Comparison of ENCODE assay signal across 6 cellular contexts in the genomic region with DNA sequence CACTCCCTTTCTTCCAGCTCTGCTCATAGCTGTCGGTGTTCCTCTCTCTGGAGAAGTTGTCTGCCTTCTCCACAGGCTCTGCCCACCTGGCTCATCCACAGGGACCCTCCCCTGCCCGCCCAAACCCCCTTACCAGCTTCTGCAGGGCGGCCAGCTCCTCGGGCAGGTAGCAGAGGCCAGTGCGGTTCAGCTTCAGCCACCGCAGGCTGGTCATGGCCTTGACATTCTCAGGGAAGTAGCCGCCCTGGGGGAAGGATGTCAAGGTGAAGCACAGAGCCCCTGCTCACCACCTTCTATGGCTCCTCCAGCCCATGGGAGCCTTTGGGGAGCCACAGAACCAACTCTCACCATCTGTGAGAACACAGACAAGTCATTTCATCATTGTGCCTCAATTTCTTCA. TPM values are rescaled to one million over a fixed set of nuclear protein-coding genes. Genes with fewer than 3 reads are reported as not detected.
DNase-seq lines count a peak whose midpoint lies in the region; ATAC-seq and TF ChIP-seq lines count a peak whose summit lies in the region.

No MANE protein-coding gene starts in this region.

- in situ Hi-C loops in GM13976 (cut with MboI; ENCODE audit: low sequenced_read_pairs, unreplicated experiment), result no loop called here

- peak overlapping the region in 1 of 2 experiments; percentile 74; a peak in 2 of 4 replicates for H3K4me3 ChIP-seq in DND-41 (ENCODE audit: low read depth in 1 of 2, low read length in 2 of 2)

- peaks cover 52% of the 10 kb centered on the region for H3K36me3 ChIP-seq in DND-41 (ENCODE audit: insufficient read depth, low read length)

- H2AFZ ChIP-seq in DND-41 (ENCODE audit: low read depth, low read length), result no peak overlapping the region

- H3K27me3 ChIP-seq in DND-41 (ENCODE audit: insufficient read depth, low read length, poor library complexity), result no peaks in the 10 kb centered on the region

- H3K27me3 Mint-ChIP-seq in activated T-helper 17 cell treated with anti-CD3 and anti-CD28 coated beads, Interleukin-2, amount 50 U/mL, for 72 hours, result no peaks in the 10 kb centered on the region
- no peaks in the 10 kb centered on the region for H3K27me3 Mint-ChIP-seq in naive B cell

- H3K27ac ChIP-seq in DND-41 (ENCODE audit: low read length), result no peak overlapping the region

- ATAC-seq in DND-41 (ENCODE audit: insufficient read depth, low read depth) (no peak), naive B cell (ENCODE audit: low read depth in 2 of 2) (no peak), HG02840 (IDR thresholded peaks at IDR 0.05; ENCODE audit: low FRiP score, unreplicated experiment) (no peak)
- ATAC-seq in activated T-helper 17 cell treated with anti-CD3 and anti-CD28 coated beads, Interleukin-2, amount 50 U/mL, for 72 hours (replicated peaks), result no peak

- no peak for TF ChIP-seq CTCF in DND-41 (IDR thresholded peaks at IDR 0.05; ENCODE audit: borderline replicate concordance, extremely low read depth, low read length, poor library complexity, severe bottlenecking)
- TF ChIP-seq CTCF in GM13976 (IDR thresholded peaks at IDR 0.05; ENCODE audit: borderline replicate concordance, control extremely low read depth, extremely low read depth, insufficient read depth, missing control alignments), result no peak

- H3K36me3 Mint-ChIP-seq in activated T-helper 17 cell treated with anti-CD3 and anti-CD28 coated beads, Interleukin-2, amount 50 U/mL, for 72 hours (ENCODE audit: low read depth), result peaks cover 59% of the 10 kb centered on the region
- no peaks in the 10 kb centered on the region for H3K36me3 Mint-ChIP-seq in naive B cell

- H3K9me3 Mint-ChIP-seq in activated T-helper 17 cell treated with anti-CD3 and anti-CD28 coated beads, Interleukin-2, amount 50 U/mL, for 72 hours, result no peaks in the 10 kb centered on the region
- no peaks in the 10 kb centered on the region for H3K9me3 Mint-ChIP-seq in naive B cell

- H3K4me1 ChIP-seq in DND-41 (ENCODE audit: insufficient read depth, low read length), result peaks cover 47% of the 10 kb centered on the region

- peaks cover 39% of the 10 kb centered on the region for H3K79me2 ChIP-seq in DND-41 (ENCODE audit: insufficient read depth, low read length)

- peaks cover 8% of the 10 kb centered on the region for H3K4me1 Mint-ChIP-seq in activated T-helper 17 cell treated with anti-CD3 and anti-CD28 coated beads, Interleukin-2, amount 50 U/mL, for 72 hours
- peaks cover 20 to 41% (median 38%) of the 10 kb centered on the region in 3 donors for H3K4me1 Mint-ChIP-seq in naive B cell

- H3K9me3 ChIP-seq in DND-41 (ENCODE audit: insufficient read depth, low read length, severe bottlenecking), result no peaks in the 10 kb centered on the region

- DNase-seq in DND-41, result no peak
- DNase-seq in naive B cell, result no peak
- no peak for DNase-seq in GM13976 (ENCODE audit: low spot score)
- no peak for DNase-seq in OCI-M1 (lab: John Stamatoyannopoulos, UW)

- peak overlapping the region; percentile 91 for H3K4me2 ChIP-seq in DND-41 (ENCODE audit: insufficient read depth, low read length)

- H3K27ac Mint-ChIP-seq in activated T-helper 17 cell treated with anti-CD3 and anti-CD28 coated beads, Interleukin-2, amount 50 U/mL, for 72 hours, result peak overlapping the region; percentile 90
- H3K27ac Mint-ChIP-seq in naive B cell, result peak overlapping the region in 1 of 6 donors; percentile 92

- peaks cover 42% of the 10 kb centered on the region for H4K20me1 ChIP-seq in DND-41 (ENCODE audit: insufficient read depth, low read length)

- peak overlapping the region; percentile 92; the same call in 1 of the 2 replicates for H3K9ac ChIP-seq in DND-41 (ENCODE audit: low read depth, low read length)

- peak overlapping the region; percentile 96 for H3K4me3 Mint-ChIP-seq in activated T-helper 17 cell treated with anti-CD3 and anti-CD28 coated beads, Interleukin-2, amount 50 U/mL, for 72 hours
- peak overlapping the region in 6 of 8 donors; percentile 88 to 99 (median 98) for H3K4me3 Mint-ChIP-seq in naive B cell

RNA-seq across cellular contexts. Expression of a gene that starts 1.8 kb away (rescaled TPM):
- total RNA-seq in activated T-helper 17 cell treated with anti-CD3 and anti-CD28 coated beads, Interleukin-2, amount 50 U/mL, for 72 hours, result 100 to 1,000 TPM; 247 to 307 TPM
- 100 to 1,000 TPM in 3 of 6 donors, 10 to 100 TPM in 3; 80.0 to 169 (median 98.4) TPM for polyA plus RNA-seq in naive B cell (ENCODE audit: low read depth in 6 of 6)

RNA-seq across cellular contexts. Expression of a gene that starts 3.7 kb away (rescaled TPM):
- total RNA-seq in activated T-helper 17 cell treated with anti-CD3 and anti-CD28 coated beads, Interleukin-2, amount 50 U/mL, for 72 hours, result 10 to 100 TPM in 1 of 2 donors, 1 to 10 TPM in 1; 5.0 to 15.2 TPM
- polyA plus RNA-seq in naive B cell (ENCODE audit: low read depth in 6 of 6), result 10 to 100 TPM in 3 of 6 donors, 1 to 10 TPM in 3; 3.2 to 13.8 (median 9.9) TPM

RNA-seq across cellular contexts. Expression of a gene that starts 31.3 kb away (rescaled TPM):
- total RNA-seq in activated T-helper 17 cell treated with anti-CD3 and anti-CD28 coated beads, Interleukin-2, amount 50 U/mL, for 72 hours, result 10 to 100 TPM; 19.5 to 22.3 TPM
- polyA plus RNA-seq in naive B cell (ENCODE audit: low read depth in 6 of 6), result 1 to 10 TPM in 2 of 6 donors, under 1 TPM in 3, not detected in 1; 0.38 to 1.4 (median 0.86) TPM

RNA-seq across cellular contexts. Expression of a gene that starts 58.0 kb away (rescaled TPM):
- 10 to 100 TPM; 69.7 to 81.6 TPM for total RNA-seq in activated T-helper 17 cell treated with anti-CD3 and anti-CD28 coated beads, Interleukin-2, amount 50 U/mL, for 72 hours
- polyA plus RNA-seq in naive B cell (ENCODE audit: low read depth in 6 of 6), result 10 to 100 TPM in 5 of 6 donors, 1 to 10 TPM in 1; 5.2 to 20.1 (median 14.6) TPM

RNA-seq across cellular contexts. Expression of a gene that starts 58.3 kb away (rescaled TPM):
- total RNA-seq in activated T-helper 17 cell treated with anti-CD3 and anti-CD28 coated beads, Interleukin-2, amount 50 U/mL, for 72 hours, result 10 to 100 TPM; 21.7 to 25.5 TPM
- polyA plus RNA-seq in naive B cell (ENCODE audit: low read depth in 6 of 6), result 1 to 10 TPM; 2.8 to 9.2 (median 5.9) TPM
